In genomic region chr1:91846007-91846620, GRCh38 we compare ENCODE assay signal across 9 cellular contexts. TPM values are rescaled to one million over a fixed set of nuclear protein-coding genes. Genes with fewer than 3 reads are reported as not detected.
A peak's percentile ranks its signal among the peaks of the same experiment; 100 is the strongest.
DNase-seq lines count a peak whose midpoint lies in the region; ATAC-seq and TF ChIP-seq lines count a peak whose summit lies in the region.
"Had no signal": no experiment of that assay in that cellular context is flagged by ENCODE, and none has a peak within 500 bp of the region (broad histone marks: within the 10 kb centered on the region; RNA-seq: fewer than 3 reads in every experiment).

No MANE protein-coding gene starts in this region.

- peaks cover 0 to 61% (median 42%) of the 10 kb centered on the region in 4 donors for H3K4me1 ChIP-seq in sigmoid colon

- no peak for ATAC-seq in GM18873 (IDR thresholded peaks at IDR 0.05; ENCODE audit: low FRiP score, unreplicated experiment)

- H3K9me3 Mint-ChIP-seq in type B pancreatic cell: peaks cover 5% of the 10 kb centered on the region

- H3K27ac Mint-ChIP-seq in type B pancreatic cell: no peak overlapping the region

- H3K4me3 ChIP-seq in fibroblast of pulmonary artery (replicated peaks; ENCODE audit: low read depth, low read length) (no peak overlapping the region), sigmoid colon (no peak overlapping the region)

- H3K4me1 Mint-ChIP-seq in type B pancreatic cell (ENCODE audit: unreplicated experiment): peaks cover 25% of the 10 kb centered on the region

- H3K4me3 Mint-ChIP-seq in type B pancreatic cell: no peak overlapping the region

- intact Hi-C loops in sigmoid colon (cut with DNase I): loop anchor here (5.0 kb wide), 1 partner anchor 36 kb away; no protein-coding TSS in a partner anchor

- 7 to 27% methylated on average over 6 of the region's 6 CpGs for WGBS in sigmoid colon, 2 donors

- no peak for TF ChIP-seq EP300 in sigmoid colon (IDR thresholded peaks at IDR 0.05)

- no peak for TF ChIP-seq POLR2A in sigmoid colon (IDR thresholded peaks at IDR 0.05)

- H3K9me3 ChIP-seq in sigmoid colon: peaks cover 0 to 2% (median 0%) of the 10 kb centered on the region in 4 donors

- H3K36me3 ChIP-seq in sigmoid colon: no peaks in the 10 kb centered on the region

- TF ChIP-seq CTCF in fibroblast of pulmonary artery (IDR thresholded peaks at IDR 0.05; ENCODE audit: low read length, missing control alignments): no peak
- no peak for TF ChIP-seq CTCF in sigmoid colon (IDR thresholded peaks at IDR 0.05)
- TF ChIP-seq CTCF in type B pancreatic cell (conservative IDR thresholded peaks at IDR 0.05): no peak

- peak; percentile 51 for DNase-seq in HS-27A (ENCODE audit: low read depth)
- peak; percentile 83 for DNase-seq in NCI-H82 treated with DMSO at 0.1 percent for 48 hours (lab: John Stamatoyannopoulos, UW; ENCODE audit: unreplicated experiment)
- DNase-seq in fibroblast of pulmonary artery (ENCODE audit: low read depth): peak; percentile 84
- DNase-seq in sigmoid colon: peak; percentile 77
- no peak for DNase-seq in kidney glomerular epithelial cell (lab: John Stamatoyannopoulos, UW)
- no peak for DNase-seq in type B pancreatic cell (ENCODE audit: extremely low spot score, unreplicated experiment)
- no peak for DNase-seq in GM19238 (ENCODE audit: insufficient read length, low spot score)

- H3K27me3 ChIP-seq in sigmoid colon: no peaks in the 10 kb centered on the region

- peaks cover 11% of the 10 kb centered on the region for H3K36me3 Mint-ChIP-seq in type B pancreatic cell

- peak overlapping the region; percentile 72 to 80 (median 77) for H3K27ac ChIP-seq in sigmoid colon
- H3K27ac ChIP-seq: HL-60 had no signal

- H3K27me3 Mint-ChIP-seq in type B pancreatic cell: peaks cover 4% of the 10 kb centered on the region

RNA-seq across cellular contexts. Expression of gene TGFBR3, which starts 39.8 kb away (rescaled TPM):
- 100 to 1,000 TPM in 3 of 4 donors, 10 to 100 TPM in 1; 92.2 to 170 (median 141) TPM for total RNA-seq in sigmoid colon
- 1 to 10 TPM; 1.2 to 9.3 (median 6.6) TPM for polyA plus RNA-seq in sigmoid colon
- 22.2 and 33.5 TPM in 2 replicates for total RNA-seq in type B pancreatic cell (ENCODE audit: low replicate concordance)

Comparison
In these comparisons a context has a peak if more than half of its experiments do, and no peak if none do; other contexts are left out.
1. DNase-seq: peak in HS-27A (single experiment), NCI-H82 treated with DMSO at 0.1 percent for 48 hours (single experiment), fibroblast of pulmonary artery (single experiment) and sigmoid colon (single experiment); none in kidney glomerular epithelial cell (single experiment), type B pancreatic cell (single experiment) and GM19238 (single experiment).